ENCODE assay signal across 10 cellular contexts in genomic region chr20:63697357-63697867, GRCh38. TPM values are rescaled to one million over a fixed set of nuclear protein-coding genes. Genes with fewer than 3 reads are reported as not detected.
DNase-seq lines count a peak whose midpoint lies in the region; TF ChIP-seq lines count a peak whose summit lies in the region.
"Had no signal": no experiment of that assay in that cellular context is flagged by ENCODE, and none has a peak within 500 bp of the region (broad histone marks: within the 10 kb centered on the region; RNA-seq: fewer than 3 reads in every experiment).

No MANE protein-coding gene starts in this region.

- H3K4me1 Mint-ChIP-seq in activated naive CD4-positive, alpha-beta T cell treated with anti-CD3 and anti-CD28 coated beads for 36 hours (ENCODE audit: low read depth) = peaks cover 44% of the 10 kb centered on the region

- no peak overlapping the region for H2AFZ ChIP-seq in fibroblast of lung (ENCODE audit: low read length)

- H3K36me3 ChIP-seq in fibroblast of lung (ENCODE audit: control insufficient read depth, insufficient read depth, low read length) = peaks cover 29% of the 10 kb centered on the region
- H3K36me3 ChIP-seq in tibial artery = peaks cover 0 to 46% (median 41%) of the 10 kb centered on the region in 3 donors

- H3K27me3 ChIP-seq in fibroblast of lung (ENCODE audit: control insufficient read depth, insufficient read depth, low read length) = no peaks in the 10 kb centered on the region
- no peaks in the 10 kb centered on the region for H3K27me3 ChIP-seq in tibial artery

- no peaks in the 10 kb centered on the region for H3K9me3 ChIP-seq in fibroblast of lung (ENCODE audit: control insufficient read depth, insufficient read depth, low read depth, low read length)
- H3K9me3 ChIP-seq in tibial artery = no peaks in the 10 kb centered on the region

- no peak overlapping the region for H3K9ac ChIP-seq in fibroblast of lung (ENCODE audit: insufficient read depth, low read length)

- peaks cover 3% of the 10 kb centered on the region for H3K79me2 ChIP-seq in fibroblast of lung (ENCODE audit: control insufficient read depth, insufficient read depth, low read length)

- H3K27ac ChIP-seq in fibroblast of lung (ENCODE audit: insufficient read depth, low read length) (peak overlapping the region; percentile 93), tibial artery (no peak overlapping the region)

- no peak for DNase-seq in activated naive CD4-positive, alpha-beta T cell treated with anti-CD3 and anti-CD28 coated beads for 36 hours
- DNase-seq in activated naive CD4-positive, alpha-beta T cell (lab: John Stamatoyannopoulos, UW) = no peak
- DNase-seq in fibroblast of lung (ENCODE audit: low read depth in 2 of 2) = no peak
- DNase-seq in tibial artery = peak; percentile 19 to 65
- DNase-seq in NCI-H1105 treated with DMSO at 0.1 percent for 48 hours (lab: John Stamatoyannopoulos, UW) = no peak
- DNase-seq in hippocampal formation (lab: John Stamatoyannopoulos, UW) = no peak
- DNase-seq: activated gamma-delta T cell, NCI-H446 had no signal

- H3K4me2 ChIP-seq in fibroblast of lung (ENCODE audit: extremely low read depth, insufficient read depth, low read length) = peak overlapping the region; percentile 25

- no peaks in the 10 kb centered on the region for H3K9me3 Mint-ChIP-seq in activated naive CD4-positive, alpha-beta T cell treated with anti-CD3 and anti-CD28 coated beads for 36 hours
- H3K9me3 Mint-ChIP-seq: memory B cell had no signal

- peak overlapping the region; percentile 32 for H3K4me3 Mint-ChIP-seq in activated naive CD4-positive, alpha-beta T cell treated with anti-CD3 and anti-CD28 coated beads for 36 hours
- H3K4me3 Mint-ChIP-seq: memory B cell had no signal

- H3K27me3 Mint-ChIP-seq in activated naive CD4-positive, alpha-beta T cell treated with anti-CD3 and anti-CD28 coated beads for 36 hours (ENCODE audit: low read depth) = no peaks in the 10 kb centered on the region
- H3K27me3 Mint-ChIP-seq: CD4-positive, alpha-beta memory T cell; memory B cell had no signal

- CTCF ChIA-PET in activated naive CD4-positive, alpha-beta T cell treated with anti-CD3 and anti-CD28 coated beads for 36 hours (lab: Charles Lee) = interaction anchor here (1.2 to 1.3 kb wide), 2 partner anchors 10 to 22 kb away, joined by 3 to 5 read pairs; partner anchors contain the start of genes ARFRP1 and ZGPAT

- H3K4me1 ChIP-seq in fibroblast of lung (ENCODE audit: control insufficient read depth, extremely low read depth, insufficient read depth, low read length) (peaks cover 28% of the 10 kb centered on the region), tibial artery (peaks cover 0 to 43% (median 34%) of the 10 kb centered on the region in 4 donors)

- intact Hi-C loops in activated naive CD4-positive, alpha-beta T cell treated with anti-CD3 and anti-CD28 coated beads for 36 hours (cut with micrococcal nuclease) = no loop called here
- intact Hi-C loops in tibial artery (cut with DNase I; ENCODE audit: low total_unique reads) = no loop called here

- peaks cover 4% of the 10 kb centered on the region for H3K36me3 Mint-ChIP-seq in activated naive CD4-positive, alpha-beta T cell treated with anti-CD3 and anti-CD28 coated beads for 36 hours (ENCODE audit: low read depth)

- H3K4me3 ChIP-seq in fibroblast of lung (replicated peaks in 1 of 4; ENCODE audit: control extremely low read depth in 1 of 4, insufficient read depth in 1 of 4, low read depth in 3 of 4, low read length in 4 of 4) (peak overlapping the region in 2 of 4 experiments; percentile 26 to 45), tibial artery (peak overlapping the region in 1 of 2 donors; percentile 34)

- TF ChIP-seq CTCF in fibroblast of lung (conservative IDR thresholded peaks at IDR 0.05 in 1 of 2, IDR thresholded peaks at IDR 0.05 in 1 of 2; ENCODE audit: low read depth in 1 of 2, low read length in 2 of 2) (no peak), tibial artery (IDR thresholded peaks at IDR 0.05) (no peak)

- no peaks in the 10 kb centered on the region for H4K20me1 ChIP-seq in fibroblast of lung (ENCODE audit: control insufficient read depth, extremely low read depth, insufficient read depth, low read length)

- no peak overlapping the region for H3K27ac Mint-ChIP-seq in activated naive CD4-positive, alpha-beta T cell treated with anti-CD3 and anti-CD28 coated beads for 36 hours
- H3K27ac Mint-ChIP-seq: memory B cell had no signal

RNA-seq across cellular contexts. Expression of gene TNFRSF6B, which starts 1.0 kb away (rescaled TPM):
- not detected for total RNA-seq in activated naive CD4-positive, alpha-beta T cell treated with anti-CD3 and anti-CD28 coated beads for 36 hours
- 6.7 and 35.2 TPM in 2 replicates for total RNA-seq in fibroblast of lung
- 3.8 and 5.7 TPM in 2 replicates for polyA plus RNA-seq in fibroblast of lung
- polyA plus RNA-seq in fibroblast of lung (2012) = 4.9 and 14.5 TPM in 2 replicates
- 1.9 and 2.9 TPM in 2 replicates for polyA minus RNA-seq in fibroblast of lung (ENCODE audit: low replicate concordance)
- total RNA-seq: CD4-positive, alpha-beta memory T cell had no signal
- polyA plus RNA-seq: CD4-positive, alpha-beta memory T cell had no signal

RNA-seq across cellular contexts. Expression of gene ARFRP1, which starts 10.4 kb away (rescaled TPM):
- 10 to 100 TPM; 45.6 to 49.2 TPM for total RNA-seq in activated naive CD4-positive, alpha-beta T cell treated with anti-CD3 and anti-CD28 coated beads for 36 hours
- 24.7 and 35.0 TPM in 2 replicates for total RNA-seq in fibroblast of lung
- polyA plus RNA-seq in fibroblast of lung = 32.2 and 34.6 TPM in 2 replicates
- 36.3 and 40.1 TPM in 2 replicates for polyA plus RNA-seq in fibroblast of lung (2012)
- 10.0 and 12.5 TPM in 2 replicates for polyA minus RNA-seq in fibroblast of lung (ENCODE audit: low replicate concordance)

RNA-seq across cellular contexts. Expression of gene ZGPAT, which starts 10.4 kb away (rescaled TPM):
- total RNA-seq in activated naive CD4-positive, alpha-beta T cell treated with anti-CD3 and anti-CD28 coated beads for 36 hours = 10 to 100 TPM; 15.3 to 18.0 TPM
- 10.7 and 11.0 TPM in 2 replicates for total RNA-seq in fibroblast of lung
- polyA plus RNA-seq in fibroblast of lung = 7.6 and 8.7 TPM in 2 replicates
- 13.8 and 19.0 TPM in 2 replicates for polyA plus RNA-seq in fibroblast of lung (2012)
- 13.9 and 14.4 TPM in 2 replicates for polyA minus RNA-seq in fibroblast of lung (ENCODE audit: low replicate concordance)

RNA-seq across cellular contexts. Expression of gene LIME1, which starts 39.1 kb away (rescaled TPM):
- total RNA-seq in activated naive CD4-positive, alpha-beta T cell treated with anti-CD3 and anti-CD28 coated beads for 36 hours = 1 to 10 TPM; 3.1 to 4.1 TPM
- 1.5 and 3.5 TPM in 2 replicates for total RNA-seq in fibroblast of lung
- polyA plus RNA-seq in fibroblast of lung = 0.68 and 0.90 TPM in 2 replicates
- polyA plus RNA-seq in fibroblast of lung (2012) = 2.1 and 2.3 TPM in 2 replicates
- 0.41 TPM in 1 of 2 replicates, not detected in the other for polyA minus RNA-seq in fibroblast of lung (ENCODE audit: low replicate concordance)

RNA-seq across cellular contexts. Expression of gene RTEL1, which starts 39.3 kb away (rescaled TPM):
- total RNA-seq in activated naive CD4-positive, alpha-beta T cell treated with anti-CD3 and anti-CD28 coated beads for 36 hours = 10 to 100 TPM; 33.6 to 34.8 TPM
- 8.5 and 12.4 TPM in 2 replicates for total RNA-seq in fibroblast of lung
- 4.7 and 11.5 TPM in 2 replicates for polyA plus RNA-seq in fibroblast of lung
- polyA plus RNA-seq in fibroblast of lung (2012) = 7.0 and 13.8 TPM in 2 replicates
- polyA minus RNA-seq in fibroblast of lung (ENCODE audit: low replicate concordance) = 20.4 and 77.8 TPM in 2 replicates

Comparison
In these comparisons a context has a peak if more than half of its experiments do, and no peak if none do; other contexts are left out.
1. DNase-seq: peak in tibial artery (2 of 2); none in activated naive CD4-positive, alpha-beta T cell treated with anti-CD3 and anti-CD28 coated beads for 36 hours (single experiment), activated naive CD4-positive, alpha-beta T cell (0 of 4), fibroblast of lung (0 of 2), NCI-H1105 treated with DMSO at 0.1 percent for 48 hours (single experiment) and hippocampal formation (0 of 2).